Comparison of ENCODE assay signal across 1 cellular context in the genomic region with DNA sequence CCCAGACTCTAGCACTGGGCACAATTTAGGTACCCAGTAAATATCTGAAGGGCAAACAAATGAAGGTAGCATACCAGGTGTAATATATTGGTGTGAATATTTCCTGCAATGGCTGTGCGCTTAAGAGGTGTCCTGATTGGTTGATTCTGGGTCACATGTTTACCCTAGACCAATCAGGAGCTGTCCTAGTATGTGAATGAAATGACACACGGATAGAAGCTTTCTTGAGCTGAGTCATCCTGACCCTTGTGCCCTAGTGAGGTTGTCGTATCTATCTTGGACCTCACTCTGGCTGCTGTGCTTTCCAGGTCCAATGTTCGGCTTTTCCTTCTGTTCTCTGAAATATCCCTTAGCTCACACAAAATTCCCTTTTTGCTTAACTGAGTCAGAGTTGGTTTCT.
TF ChIP-seq lines count a peak whose summit lies in the region.

No MANE protein-coding gene starts in this region.

TF ChIP-seq in GM12878, 131 proteins besides CTCF, POLR2A, EP300 and RAD21 (continued from another document):
- TF ChIP-seq, protein P1, sequence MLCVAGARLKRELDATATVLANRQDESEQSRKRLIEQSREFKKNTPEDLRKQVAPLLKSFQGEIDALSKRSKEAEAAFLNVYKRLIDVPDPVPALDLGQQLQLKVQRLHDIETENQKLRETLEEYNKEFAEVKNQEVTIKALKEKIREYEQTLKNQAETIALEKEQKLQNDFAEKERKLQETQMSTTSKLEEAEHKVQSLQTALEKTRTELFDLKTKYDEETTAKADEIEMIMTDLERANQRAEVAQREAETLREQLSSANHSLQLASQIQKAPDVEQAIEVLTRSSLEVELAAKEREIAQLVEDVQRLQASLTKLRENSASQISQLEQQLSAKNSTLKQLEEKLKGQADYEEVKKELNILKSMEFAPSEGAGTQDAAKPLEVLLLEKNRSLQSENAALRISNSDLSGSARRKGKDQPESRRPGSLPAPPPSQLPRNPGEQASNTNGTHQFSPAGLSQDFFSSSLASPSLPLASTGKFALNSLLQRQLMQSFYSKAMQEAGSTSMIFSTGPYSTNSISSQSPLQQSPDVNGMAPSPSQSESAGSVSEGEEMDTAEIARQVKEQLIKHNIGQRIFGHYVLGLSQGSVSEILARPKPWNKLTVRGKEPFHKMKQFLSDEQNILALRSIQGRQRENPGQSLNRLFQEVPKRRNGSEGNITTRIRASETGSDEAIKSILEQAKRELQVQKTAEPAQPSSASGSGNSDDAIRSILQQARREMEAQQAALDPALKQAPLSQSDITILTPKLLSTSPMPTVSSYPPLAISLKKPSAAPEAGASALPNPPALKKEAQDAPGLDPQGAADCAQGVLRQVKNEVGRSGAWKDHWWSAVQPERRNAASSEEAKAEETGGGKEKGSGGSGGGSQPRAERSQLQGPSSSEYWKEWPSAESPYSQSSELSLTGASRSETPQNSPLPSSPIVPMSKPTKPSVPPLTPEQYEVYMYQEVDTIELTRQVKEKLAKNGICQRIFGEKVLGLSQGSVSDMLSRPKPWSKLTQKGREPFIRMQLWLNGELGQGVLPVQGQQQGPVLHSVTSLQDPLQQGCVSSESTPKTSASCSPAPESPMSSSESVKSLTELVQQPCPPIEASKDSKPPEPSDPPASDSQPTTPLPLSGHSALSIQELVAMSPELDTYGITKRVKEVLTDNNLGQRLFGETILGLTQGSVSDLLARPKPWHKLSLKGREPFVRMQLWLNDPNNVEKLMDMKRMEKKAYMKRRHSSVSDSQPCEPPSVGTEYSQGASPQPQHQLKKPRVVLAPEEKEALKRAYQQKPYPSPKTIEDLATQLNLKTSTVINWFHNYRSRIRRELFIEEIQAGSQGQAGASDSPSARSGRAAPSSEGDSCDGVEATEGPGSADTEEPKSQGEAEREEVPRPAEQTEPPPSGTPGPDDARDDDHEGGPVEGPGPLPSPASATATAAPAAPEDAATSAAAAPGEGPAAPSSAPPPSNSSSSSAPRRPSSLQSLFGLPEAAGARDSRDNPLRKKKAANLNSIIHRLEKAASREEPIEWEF (IDR thresholded peaks at IDR 0.05; ENCODE audit: insufficient replicate concordance, low read depth, low read length), result no peak
- TF ChIP-seq MYC (IDR thresholded peaks at IDR 0.05; ENCODE audit: insufficient read depth, insufficient read length, insufficient replicate concordance, low read length, severe bottlenecking) (no peak), RELA (IDR thresholded peaks at IDR 0.05; ENCODE audit: borderline replicate concordance, partially characterized antibody) (no peak), HDGF (IDR thresholded peaks at IDR 0.05) (no peak)
